In the genomic region with DNA sequence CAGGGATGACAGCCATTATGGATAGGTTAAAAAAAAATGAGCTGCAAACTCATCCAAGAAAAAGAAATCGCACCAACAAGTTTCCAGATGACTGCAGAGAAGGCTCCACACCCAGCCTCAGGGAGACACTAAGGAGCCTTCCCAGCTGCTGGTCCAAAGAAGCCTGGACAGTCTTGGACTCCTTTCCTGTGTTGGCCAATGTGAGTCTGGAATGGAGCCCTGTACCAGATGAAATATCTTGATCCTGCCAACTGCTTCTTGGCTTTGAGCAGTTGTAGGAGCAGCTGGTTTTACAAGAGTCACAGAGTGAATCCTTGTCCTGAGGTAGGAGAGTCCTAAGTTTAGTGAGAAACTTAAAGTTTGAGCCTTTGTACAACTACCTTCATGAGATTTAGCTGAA, we compare ENCODE assay signal across 10 cellular contexts. TPM values are rescaled to one million over a fixed set of nuclear protein-coding genes. Genes with fewer than 3 reads are reported as not detected.
DNase-seq lines count a peak whose midpoint lies in the region; ATAC-seq and TF ChIP-seq lines count a peak whose summit lies in the region.
"Had no signal": no experiment of that assay in that cellular context is flagged by ENCODE, and none has a peak within 500 bp of the region (broad histone marks: within the 10 kb centered on the region; RNA-seq: fewer than 3 reads in every experiment).

No MANE protein-coding gene starts in this region.

- H3K36me3 Mint-ChIP-seq in HFFc6 (ENCODE audit: low read depth): peaks cover 49% of the 10 kb centered on the region
- peaks cover 90% of the 10 kb centered on the region for H3K36me3 Mint-ChIP-seq in activated naive CD8-positive, alpha-beta T cell treated with anti-CD3 and anti-CD28 coated beads for 36 hours
- peaks cover 91% of the 10 kb centered on the region for H3K36me3 Mint-ChIP-seq in stimulated activated memory B cell treated with anti-CD40 and anti-IgM and Interleukin-4, amounts not matched to agents 10 μg/mL and 1 μg/mL and 100 μg/mL, for 72 hours

- no peak overlapping the region for H3K4me3 Mint-ChIP-seq in HFFc6
- no peak overlapping the region for H3K4me3 Mint-ChIP-seq in activated naive CD8-positive, alpha-beta T cell treated with anti-CD3 and anti-CD28 coated beads for 36 hours
- no peak overlapping the region for H3K4me3 Mint-ChIP-seq in stimulated activated memory B cell treated with anti-CD40 and anti-IgM and Interleukin-4, amounts not matched to agents 10 μg/mL and 1 μg/mL and 100 μg/mL, for 72 hours

- intact Hi-C loops in right cardiac atrium (cut with DNase I): no loop called here

- H3K4me1 ChIP-seq in right cardiac atrium (ENCODE audit: control insufficient read depth, insufficient read depth, low read length): peaks cover 2% of the 10 kb centered on the region

- no peak overlapping the region for H3K27ac ChIP-seq in right cardiac atrium (ENCODE audit: low read length)

- peaks cover 52% of the 10 kb centered on the region for H3K4me1 Mint-ChIP-seq in HFFc6 (ENCODE audit: low read depth)
- peaks cover 84% of the 10 kb centered on the region for H3K4me1 Mint-ChIP-seq in activated naive CD8-positive, alpha-beta T cell treated with anti-CD3 and anti-CD28 coated beads for 36 hours
- peaks cover 77% of the 10 kb centered on the region for H3K4me1 Mint-ChIP-seq in stimulated activated memory B cell treated with anti-CD40 and anti-IgM and Interleukin-4, amounts not matched to agents 10 μg/mL and 1 μg/mL and 100 μg/mL, for 72 hours

- H3K27me3 ChIP-seq in right cardiac atrium (ENCODE audit: control insufficient read depth, insufficient read depth): no peaks in the 10 kb centered on the region
- H3K27me3 ChIP-seq: ascending aorta had no signal

- H3K9me3 Mint-ChIP-seq in HFFc6: no peaks in the 10 kb centered on the region
- H3K9me3 Mint-ChIP-seq in activated naive CD8-positive, alpha-beta T cell treated with anti-CD3 and anti-CD28 coated beads for 36 hours: peaks cover 2% of the 10 kb centered on the region
- H3K9me3 Mint-ChIP-seq in stimulated activated memory B cell treated with anti-CD40 and anti-IgM and Interleukin-4, amounts not matched to agents 10 μg/mL and 1 μg/mL and 100 μg/mL, for 72 hours: no peaks in the 10 kb centered on the region

- H3K4me3 ChIP-seq in right cardiac atrium (ENCODE audit: low read length): no peak overlapping the region
- H3K4me3 ChIP-seq: ascending aorta had no signal

- no peaks in the 10 kb centered on the region for H3K9me3 ChIP-seq in right cardiac atrium (ENCODE audit: control insufficient read depth, low read length)
- H3K9me3 ChIP-seq: ascending aorta had no signal

- no peak for DNase-seq in HFFc6
- no peak for DNase-seq in activated naive CD8-positive, alpha-beta T cell treated with anti-CD3 and anti-CD28 coated beads for 36 hours
- peak; percentile 49 to 74 (median 66) for DNase-seq in right cardiac atrium
- no peak for DNase-seq in stimulated activated CD4-positive, alpha-beta T cell treated with anti-CD3 and anti-CD28 coated beads, Interleukin-1b, Interleukin-23, amount 100 ng/mL, for 48 hours
- no peak for DNase-seq in middle frontal gyrus (ENCODE audit: extremely low spot score, low spot score)
- DNase-seq: stimulated activated CD4-positive, alpha-beta T cell treated with anti-CD3 and anti-CD28 coated beads, Interleukin-15, amount 100 ng/mL, for 24 hours had no signal

- H3K27ac Mint-ChIP-seq in HFFc6: 0 out of 2 replicates have a peak overlapping the region, but pooled peaks have one; percentile 23
- peak overlapping the region; percentile 75 for H3K27ac Mint-ChIP-seq in activated naive CD8-positive, alpha-beta T cell treated with anti-CD3 and anti-CD28 coated beads for 36 hours
- peak overlapping the region; percentile 57 for H3K27ac Mint-ChIP-seq in stimulated activated memory B cell treated with anti-CD40 and anti-IgM and Interleukin-4, amounts not matched to agents 10 μg/mL and 1 μg/mL and 100 μg/mL, for 72 hours

- ATAC-seq in right cardiac atrium (peak; percentile 91 to 92), GM21717 (IDR thresholded peaks at IDR 0.05; ENCODE audit: unreplicated experiment) (no peak)
- ATAC-seq in stimulated activated memory B cell treated with anti-CD40 and anti-IgM and Interleukin-4, amounts not matched to agents 10 μg/mL and 1 μg/mL and 100 μg/mL, for 72 hours: no peak
- ATAC-seq: esophagus mucosa had no signal

- TF ChIP-seq CTCF in HFFc6 (IDR thresholded peaks at IDR 0.05): no peak

- peaks cover 3% of the 10 kb centered on the region for H3K27me3 Mint-ChIP-seq in HFFc6 (ENCODE audit: insufficient read depth)
- no peaks in the 10 kb centered on the region for H3K27me3 Mint-ChIP-seq in activated naive CD8-positive, alpha-beta T cell treated with anti-CD3 and anti-CD28 coated beads for 36 hours
- H3K27me3 Mint-ChIP-seq in stimulated activated memory B cell treated with anti-CD40 and anti-IgM and Interleukin-4, amounts not matched to agents 10 μg/mL and 1 μg/mL and 100 μg/mL, for 72 hours: no peaks in the 10 kb centered on the region

- 52% methylated on average over 1 of the region's 1 CpG for WGBS in right cardiac atrium

RNA-seq across cellular contexts. Expression of a gene that starts 44.4 kb away (rescaled TPM):
- 10 to 100 TPM; 78.2 to 98.5 (median 88.6) TPM for total RNA-seq in HFFc6 (2021; fragmentation: NEBNext Ultra II Directional; extraction: Animal tissue kit (Norgen Biotek cat#: 25700))
- total RNA-seq in activated naive CD8-positive, alpha-beta T cell treated with anti-CD3 and anti-CD28 coated beads for 36 hours: 100 to 1,000 TPM; 255 to 260 TPM
- 10 to 100 TPM; 53.5 to 82.4 (median 65.7) TPM for total RNA-seq in right cardiac atrium
- 20.8 TPM for polyA plus RNA-seq in right cardiac atrium

Comparison
In these comparisons a context has a peak if more than half of its experiments do, and no peak if none do; other contexts are left out.
1. DNase-seq: peak in right cardiac atrium (3 of 3); none in HFFc6 (single experiment), activated naive CD8-positive, alpha-beta T cell treated with anti-CD3 and anti-CD28 coated beads for 36 hours (single experiment), stimulated activated CD4-positive, alpha-beta T cell treated with anti-CD3 and anti-CD28 coated beads, Interleukin-1b, Interleukin-23, amount 100 ng/mL, for 48 hours (single experiment) and middle frontal gyrus (single experiment).
2. H3K27ac Mint-ChIP-seq: peak in every context shown above with its lines; median percentile 75 in activated naive CD8-positive, alpha-beta T cell treated with anti-CD3 and anti-CD28 coated beads for 36 hours; 57 in stimulated activated memory B cell treated with anti-CD40 and anti-IgM and Interleukin-4, amounts not matched to agents 10 μg/mL and 1 μg/mL and 100 μg/mL, for 72 hours; 23 in HFFc6.
3. ATAC-seq: peak in right cardiac atrium (2 of 2); none in stimulated activated memory B cell treated with anti-CD40 and anti-IgM and Interleukin-4, amounts not matched to agents 10 μg/mL and 1 μg/mL and 100 μg/mL, for 72 hours (single experiment) and GM21717 (single experiment).